In the genomic region with DNA sequence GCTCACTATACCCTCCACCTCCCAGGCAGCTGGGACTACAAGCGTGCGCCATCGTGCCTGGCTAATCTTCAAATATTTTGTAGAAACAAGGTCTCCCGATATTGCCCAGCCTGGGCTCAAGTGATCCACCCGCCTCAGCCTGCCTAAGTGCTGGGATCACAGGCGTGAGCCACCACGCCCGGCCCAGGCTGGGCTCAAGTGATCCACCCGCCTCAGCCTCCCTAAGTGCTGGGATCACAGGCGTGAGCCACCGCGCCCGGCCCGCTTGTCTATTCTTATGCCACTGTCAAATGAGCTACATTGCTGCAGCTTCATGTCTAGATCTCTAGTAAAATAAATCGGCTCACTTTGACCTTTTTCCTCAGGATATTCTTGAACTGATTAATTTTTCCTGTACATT, we compare ENCODE assay signal across 15 cellular contexts.
"Had no signal": no experiment of that assay in that cellular context is flagged by ENCODE, and none has a peak within 500 bp of the region (broad histone marks: within the 10 kb centered on the region; RNA-seq: fewer than 3 reads in every experiment).

No MANE protein-coding gene starts in this region.

- DNase-seq: activated CD4-positive, alpha-beta T cell treated with anti-CD3 and anti-CD28 coated beads, Interleukin-2, amount 10 ng/mL, durations not matched to agents 7 days and 5 days; activated CD8-positive, alpha-beta memory T cell treated with anti-CD3 and anti-CD28 coated beads for 24 hours; glutamatergic neuron; stimulated activated CD4-positive, alpha-beta T cell treated with anti-CD3 and anti-CD28 coated beads, Interleukin-2, amount 100 ng/mL, for 24 hours; stimulated activated naive CD4-positive, alpha-beta T cell had no signal

- H3K4me3 ChIP-seq: breast epithelium, neural progenitor cell, upper lobe of left lung had no signal

- H2AFZ ChIP-seq: neural progenitor cell, parathyroid adenoma had no signal

- H3K9me3 Mint-ChIP-seq: activated CD4-positive, alpha-beta T cell treated with anti-CD3 and anti-CD28 coated beads, Interleukin-2, amount 10 ng/mL, durations not matched to agents 7 days and 5 days; activated naive CD4-positive, alpha-beta T cell treated with anti-CD3 and anti-CD28 coated beads, Interleukin-2, amount 50 U/mL, for 72 hours; activated T-helper 2 cell treated with anti-CD3 and anti-CD28 coated beads, Interferon-gamma antibody, Interleukin-2, Interleukin-4, amounts not matched to agents 10 μg/mL and 5 μg/mL and 100 μg/mL, durations not matched to agents 14 hours and 24 hours and 36 hours; memory B cell; neural progenitor cell; WTC11 had no signal

- H3K27me3 Mint-ChIP-seq: activated CD4-positive, alpha-beta T cell treated with anti-CD3 and anti-CD28 coated beads, Interleukin-2, amount 10 ng/mL, durations not matched to agents 7 days and 5 days had no signal

- H3K4me3 Mint-ChIP-seq: activated CD4-positive, alpha-beta T cell treated with anti-CD3 and anti-CD28 coated beads, Interleukin-2, amount 10 ng/mL, durations not matched to agents 7 days and 5 days; memory B cell; neural progenitor cell; WTC11 had no signal

- H3K9ac ChIP-seq: neural progenitor cell, parathyroid adenoma had no signal

- H3K27ac ChIP-seq: breast epithelium, neural progenitor cell, parathyroid adenoma, upper lobe of left lung had no signal

- H3K9me3 ChIP-seq: breast epithelium, upper lobe of left lung had no signal

- H3K4me1 Mint-ChIP-seq: activated CD4-positive, alpha-beta T cell treated with anti-CD3 and anti-CD28 coated beads, Interleukin-2, amount 10 ng/mL, durations not matched to agents 7 days and 5 days; memory B cell; WTC11 had no signal

- H3K27me3 ChIP-seq: neural progenitor cell had no signal

- H3K4me2 ChIP-seq: neural progenitor cell had no signal

- ATAC-seq: activated naive CD4-positive, alpha-beta T cell treated with anti-CD3 and anti-CD28 coated beads, Interleukin-2, amount 50 U/mL, for 72 hours; esophagus mucosa; left lobe of liver; WTC11 had no signal

- H3K36me3 ChIP-seq: breast epithelium, neural progenitor cell, upper lobe of left lung had no signal

- H3K27ac Mint-ChIP-seq: activated CD4-positive, alpha-beta T cell treated with anti-CD3 and anti-CD28 coated beads, Interleukin-2, amount 10 ng/mL, durations not matched to agents 7 days and 5 days; activated T-helper 2 cell treated with anti-CD3 and anti-CD28 coated beads, Interferon-gamma antibody, Interleukin-2, Interleukin-4, amounts not matched to agents 10 μg/mL and 5 μg/mL and 100 μg/mL, durations not matched to agents 14 hours and 24 hours and 36 hours; memory B cell; WTC11 had no signal

- H3K36me3 Mint-ChIP-seq: activated naive CD4-positive, alpha-beta T cell treated with anti-CD3 and anti-CD28 coated beads, Interleukin-2, amount 50 U/mL, for 72 hours; neural progenitor cell; WTC11 had no signal

- H3K4me1 ChIP-seq: breast epithelium, parathyroid adenoma, upper lobe of left lung had no signal
